Comparison of ENCODE assay signal across 18 cellular contexts in the genomic region with DNA sequence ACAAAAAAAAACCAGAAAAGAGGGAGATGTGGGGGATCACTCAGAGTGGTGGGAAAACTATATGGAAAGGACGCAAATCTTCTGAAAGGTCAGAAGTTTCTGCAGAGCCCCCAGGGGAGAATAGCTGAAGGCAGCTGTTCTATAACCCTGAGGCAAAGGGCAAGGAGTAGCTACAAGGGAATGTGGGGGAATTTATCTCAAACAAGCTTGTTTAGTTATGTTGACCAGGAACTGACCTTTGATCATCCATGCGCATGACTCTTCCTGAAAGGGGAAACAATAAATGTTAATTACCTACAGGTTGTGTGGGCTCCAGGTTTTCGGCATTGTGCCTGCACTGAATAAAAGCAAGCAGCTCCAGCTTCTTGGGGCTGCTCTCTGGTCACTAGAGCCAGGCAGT.
A peak's percentile ranks its signal among the peaks of the same experiment; 100 is the strongest.
DNase-seq lines count a peak whose midpoint lies in the region; FAIRE-seq lines count a peak whose summit lies in the region.
"Had no signal": no experiment of that assay in that cellular context is flagged by ENCODE, and none has a peak within 500 bp of the region (broad histone marks: within the 10 kb centered on the region; RNA-seq: fewer than 3 reads in every experiment).

No MANE protein-coding gene starts in this region.

- H3K14ac ChIP-seq in trophoblast cell (ENCODE audit: low read length) = no peak overlapping the region

- H2BK120ac ChIP-seq in trophoblast cell (ENCODE audit: insufficient read depth, low read length, poor library complexity) = no peak overlapping the region

- no peak overlapping the region for H2BK5ac ChIP-seq in trophoblast cell (ENCODE audit: low read depth, low read length, poor library complexity)

- H2AFZ ChIP-seq in trophoblast cell (ENCODE audit: insufficient read depth, low read length, poor library complexity) = no peak overlapping the region

- no peaks in the 10 kb centered on the region for H3K79me2 ChIP-seq in trophoblast cell (ENCODE audit: control insufficient read depth, insufficient read depth, low read length, poor library complexity)

- H3K9me3 ChIP-seq in trophoblast cell (ENCODE audit: insufficient read depth, low read depth, low read length) = peaks cover 2% of the 10 kb centered on the region
- H3K9me3 ChIP-seq: SJSA1 had no signal

- no peak overlapping the region for H3K27ac ChIP-seq in trophoblast cell (ENCODE audit: low read depth, low read length)
- H3K27ac ChIP-seq: SJSA1 had no signal

- H3K23ac ChIP-seq in trophoblast cell (ENCODE audit: low read length) = no peak overlapping the region

- WGBS in trophoblast cell (ENCODE audit: extremely low coverage, insufficient coverage, insufficient read length) = no CpG with 5 or more reads among the region's 3 CpGs

- no peak overlapping the region for H3K4ac ChIP-seq in trophoblast cell (ENCODE audit: low read depth, low read length)

- FAIRE-seq in GM19239 (lab: Jason Lieb, UNC) = no peak

- H2AK5ac ChIP-seq in trophoblast cell (ENCODE audit: low read length) = no peak overlapping the region

- H2BK12ac ChIP-seq in trophoblast cell (ENCODE audit: low read length) = no peak overlapping the region

- DNase-seq in H4 (ENCODE audit: low spot score) = peak; percentile 28
- peak; percentile 16 for DNase-seq in amniotic epithelial cell (ENCODE audit: low read depth)
- peak; percentile 4 for DNase-seq in kidney tubule cell (ENCODE audit: low spot score)
- DNase-seq in trophoblast cell = peak; percentile 73 to 93
- no peak for DNase-seq in GM19239 (ENCODE audit: insufficient read length, low spot score)
- DNase-seq in activated CD8-positive, alpha-beta memory T cell treated with anti-CD3 and anti-CD28 coated beads for 24 hours = no peak
- DNase-seq in NCI-H1105 (lab: John Stamatoyannopoulos, UW) = no peak
- DNase-seq in SKM-1 treated with dmso at 0.1 percent for 144 hours (lab: John Stamatoyannopoulos, UW; ENCODE audit: unreplicated experiment) = no peak
- DNase-seq: C1 segment of cervical spinal cord, EL, HCEC 1CT, KBM-7, NCI-H1092, NCI-H1694, NCI-H226, NCI-H748 treated with DMSO at 0.1 percent for 48 hours, SW 1271 had no signal

- H3K18ac ChIP-seq in trophoblast cell (ENCODE audit: low read length) = no peak overlapping the region

- no peak overlapping the region for H4K8ac ChIP-seq in trophoblast cell (ENCODE audit: low read depth, low read length)

- H3K4me2 ChIP-seq in trophoblast cell (ENCODE audit: low read length) = no peak overlapping the region

- no peaks in the 10 kb centered on the region for H3K27me3 ChIP-seq in trophoblast cell (ENCODE audit: insufficient read depth, low read length)
- H3K27me3 ChIP-seq: SJSA1 had no signal

- H4K91ac ChIP-seq in trophoblast cell (ENCODE audit: low read depth, low read length) = no peak overlapping the region

- no peaks in the 10 kb centered on the region for H3K79me1 ChIP-seq in trophoblast cell (ENCODE audit: low read length)

- no peak overlapping the region for H3K4me3 ChIP-seq in trophoblast cell (ENCODE audit: low read depth, low read length)
- H3K4me3 ChIP-seq: SJSA1 had no signal

- H3K36me3 ChIP-seq in trophoblast cell (ENCODE audit: control insufficient read depth in 1 of 2, insufficient read depth in 2 of 2, low read length in 2 of 2) = no peaks in the 10 kb centered on the region
- H3K36me3 ChIP-seq: SJSA1 had no signal

- no peak overlapping the region for H4K12ac ChIP-seq in trophoblast cell (ENCODE audit: low read depth, low read length)

- no peak overlapping the region for H3K9ac ChIP-seq in trophoblast cell (ENCODE audit: low read length)

- no peaks in the 10 kb centered on the region for H3K4me1 ChIP-seq in trophoblast cell (ENCODE audit: control insufficient read depth in 1 of 2, insufficient read depth in 2 of 2, low read length in 2 of 2)
- H3K4me1 ChIP-seq: SJSA1 had no signal

Comparison
In these comparisons a context has a peak if more than half of its experiments do, and no peak if none do; other contexts are left out.
1. DNase-seq: peak in H4 (single experiment), amniotic epithelial cell (single experiment), kidney tubule cell (single experiment) and trophoblast cell (2 of 2); none in GM19239 (single experiment), activated CD8-positive, alpha-beta memory T cell treated with anti-CD3 and anti-CD28 coated beads for 24 hours (single experiment), NCI-H1105 (single experiment) and SKM-1 treated with dmso at 0.1 percent for 144 hours (single experiment).